In genomic region chr12:8396225-8397071, GRCh38 we compare ENCODE assay signal across 9 cellular contexts. TPM values are rescaled to one million over a fixed set of nuclear protein-coding genes. Genes with fewer than 3 reads are reported as not detected.
DNase-seq lines count a peak whose midpoint lies in the region; ATAC-seq and TF ChIP-seq lines count a peak whose summit lies in the region.
"Not testable (repeated sequence)": the region's sequence is repeated elsewhere in the genome, so short reads cannot be mapped to it uniquely, and the experiment has no call there.
"Had no signal": no experiment of that assay in that cellular context is flagged by ENCODE, and none has a peak within 500 bp of the region (broad histone marks: within the 10 kb centered on the region; RNA-seq: fewer than 3 reads in every experiment).

No MANE protein-coding gene starts in this region.

- not testable (repeated sequence) for H3K9me3 ChIP-seq in HUES6 (ENCODE audit: control insufficient read depth, insufficient read depth, low read depth, low read length); Peyer's patch; thymus (ENCODE audit: control insufficient read depth)

- peak in 3 of 6 experiments; percentile 15 to 54 (median 45) for TF ChIP-seq CTCF in Peyer's patch (IDR thresholded peaks at IDR 0.05)
- peak; percentile 70 for TF ChIP-seq CTCF in coronary artery (IDR thresholded peaks at IDR 0.05)

- H3K36me3 ChIP-seq in HUES6 (ENCODE audit: control insufficient read depth, insufficient read depth, low read length); Peyer's patch; thymus (ENCODE audit: control insufficient read depth, insufficient read depth): not testable (repeated sequence)

- intact Hi-C loops in sciatic nerve (cut with DNase I): not testable (repeated sequence)

- 4% methylated on average over 69 of the region's 79 CpGs for WGBS in thymus

- peaks cover 13% of the 10 kb centered on the region for H3K4me1 ChIP-seq in HUES6 (ENCODE audit: control insufficient read depth, insufficient read depth, low read length)
- H3K4me1 ChIP-seq in Peyer's patch; thymus (ENCODE audit: control insufficient read depth, insufficient read depth, low read length): not testable (repeated sequence)

- not testable (repeated sequence) for H3K27me3 ChIP-seq in HUES6 (ENCODE audit: control insufficient read depth, insufficient read depth, low read length); Peyer's patch; thymus (ENCODE audit: control insufficient read depth, insufficient read depth)

- H3K9ac ChIP-seq in HUES6 (ENCODE audit: low read length): peak overlapping the region; percentile 78

- peak; percentile 81 for ATAC-seq in sciatic nerve

- peak overlapping the region; percentile 77 for H3K4me3 ChIP-seq in HUES6 (ENCODE audit: low read depth, low read length)
- peak overlapping the region; percentile 23 to 48 (median 42) for H3K4me3 ChIP-seq in Peyer's patch
- H3K4me3 ChIP-seq in coronary artery: peak overlapping the region; percentile 55
- peak overlapping the region; percentile 36 for H3K4me3 ChIP-seq in thymus (ENCODE audit: low read length)

- TF ChIP-seq POLR2A in Peyer's patch (IDR thresholded peaks at IDR 0.05): not testable (repeated sequence)

- H3K27ac ChIP-seq in HUES6 (ENCODE audit: low read depth, low read length); Peyer's patch; coronary artery; thymus (ENCODE audit: low read depth): not testable (repeated sequence)

- peak; percentile 71 for DNase-seq in Daoy (ENCODE audit: low read depth)
- peak; percentile 43 to 77 (median 70) for DNase-seq in Peyer's patch
- DNase-seq in activated CD8-positive, alpha-beta memory T cell treated with anti-CD3 and anti-CD28 coated beads, Interleukin-2, amount 50 U/mL, for 24 hours (ENCODE audit: extremely low read depth): peak; percentile 29
- not testable (repeated sequence) for DNase-seq in coronary artery (ENCODE audit: low spot score)
- peak; percentile 90 for DNase-seq in islet precursor cell
- peak; percentile 85 for DNase-seq in sciatic nerve (ENCODE audit: low spot score)

RNA-seq across cellular contexts. Expression of gene CLEC6A, which starts 59.3 kb away (rescaled TPM):
- total RNA-seq in Daoy (2014; rRNA removed; shearing (Covaris generic)): not detected in 2 replicates
- total RNA-seq in Peyer's patch (not detected), sciatic nerve (not detected)
- polyA plus RNA-seq in thymus: 0.02 TPM
- total RNA-seq: activated CD8-positive, alpha-beta memory T cell treated with anti-CD3 and anti-CD28 coated beads for 36 hours had no signal
